ENCODE assay signal across 15 cellular contexts in the genomic region with DNA sequence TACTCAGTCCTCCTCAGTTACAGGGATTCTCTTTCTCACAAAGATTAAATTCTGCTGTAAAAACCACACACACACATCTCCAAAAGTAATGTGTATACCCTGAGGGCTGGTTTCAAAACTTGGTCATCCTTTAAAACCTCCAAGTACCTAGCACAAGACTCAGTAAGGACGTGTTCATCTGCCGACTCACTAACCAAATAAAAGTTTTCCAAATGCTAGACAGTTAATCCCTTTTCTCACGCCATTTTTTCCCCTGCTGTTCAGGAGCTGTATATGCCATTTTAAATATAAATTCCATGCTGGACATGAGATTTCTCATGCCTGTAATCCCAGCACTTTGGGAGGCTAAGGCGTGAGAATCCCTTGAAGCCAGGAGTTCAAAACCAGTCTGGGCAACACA. TPM values are rescaled to one million over a fixed set of nuclear protein-coding genes. Genes with fewer than 3 reads are reported as not detected.
A peak's percentile ranks its signal among the peaks of the same experiment; 100 is the strongest.
DNase-seq lines count a peak whose midpoint lies in the region; ATAC-seq and TF ChIP-seq lines count a peak whose summit lies in the region.
"Had no signal": no experiment of that assay in that cellular context is flagged by ENCODE, and none has a peak within 500 bp of the region (broad histone marks: within the 10 kb centered on the region; RNA-seq: fewer than 3 reads in every experiment).

No MANE protein-coding gene starts in this region.

- peak; percentile 11 for TF ChIP-seq CTCF in cardiac fibroblast (IDR thresholded peaks at IDR 0.05; ENCODE audit: low read depth, low read length)
- TF ChIP-seq CTCF in osteoblast (IDR thresholded peaks at IDR 0.05; ENCODE audit: extremely low read depth, low read depth, low read length): peak; percentile 37
- no peak for TF ChIP-seq CTCF in CD8-positive, alpha-beta T cell (IDR thresholded peaks at IDR 0.05)
- no peak for TF ChIP-seq CTCF in WERI-Rb-1 (IDR thresholded peaks at IDR 0.05; ENCODE audit: low read depth, low read length)

- DNase-seq in Daoy (ENCODE audit: low read depth) (peak; percentile 78), MG63 (peak; percentile 33), cardiac fibroblast (ENCODE audit: low read depth in 2 of 2) (peak; percentile 19 to 69), osteoblast (ENCODE audit: insufficient read length, low spot score, missing footprints) (no peak), NCI-H510A treated with DMSO at 0.1 percent for 48 hours (lab: John Stamatoyannopoulos, UW) (no peak), WERI-Rb-1 (no peak)
- no peak for DNase-seq in CD8-positive, alpha-beta T cell
- no peak for DNase-seq in stimulated activated CD4-positive, alpha-beta T cell treated with anti-CD3 and anti-CD28 coated beads, Interleukin-4, amount 100 ng/mL, for 24 hours
- DNase-seq: activated T-cell treated with anti-CD3 and anti-CD28 coated beads, Interleukin-2, amount 50 U/mL, for 24 hours; body of pancreas; NCI-H1105 treated with DMSO at 0.1 percent for 48 hours; NCI-H774; right cardiac atrium had no signal

- H3K79me2 ChIP-seq in osteoblast (ENCODE audit: insufficient read depth, low read length): peaks cover 5% of the 10 kb centered on the region

- intact Hi-C loops in CD8-positive, alpha-beta T cell (cut with DNase I, micrococcal nuclease): no loop called here

- H3K4me1 ChIP-seq in osteoblast (ENCODE audit: insufficient read depth, low read length): peaks cover 3% of the 10 kb centered on the region
- H3K4me1 ChIP-seq in CD8-positive, alpha-beta T cell (ENCODE audit: insufficient read depth, low read length): peaks cover 9% of the 10 kb centered on the region
- H3K4me1 ChIP-seq: body of pancreas had no signal

- POLR2A ChIA-PET in CD8-positive, alpha-beta T cell (lab: Charles Lee): interaction anchor here (0.5 kb wide), 1 partner anchor 303 kb away, joined by 4 read pairs; no protein-coding TSS in a partner anchor

- H3K27ac ChIP-seq in osteoblast (ENCODE audit: low read depth, low read length) (peak overlapping the region; percentile 32), WERI-Rb-1 (no peak overlapping the region)
- H3K27ac ChIP-seq in CD8-positive, alpha-beta T cell (ENCODE audit: low read depth, low read length): no peak overlapping the region
- H3K27ac ChIP-seq: body of pancreas, HL-60 had no signal

- ATAC-seq in CD8-positive, alpha-beta T cell: no peak
- ATAC-seq: body of pancreas, right cardiac atrium, SK-N-SH treated with all-trans-retinoic acid at 6 μM for 48 hours had no signal

- H3K4me1 Mint-ChIP-seq in CD8-positive, alpha-beta T cell (ENCODE audit: low read depth): peaks cover 17% of the 10 kb centered on the region

- H3K27me3 Mint-ChIP-seq in CD8-positive, alpha-beta T cell (ENCODE audit: low read depth): no peaks in the 10 kb centered on the region
- H3K27me3 Mint-ChIP-seq: activated T-cell treated with anti-CD3 and anti-CD28 coated beads, Interleukin-2, amount 50 U/mL, for 24 hours had no signal

- peaks cover 9% of the 10 kb centered on the region for H3K36me3 Mint-ChIP-seq in CD8-positive, alpha-beta T cell

- no peak overlapping the region for H3K4me3 ChIP-seq in MG63
- H3K4me3 ChIP-seq in cardiac fibroblast (replicated peaks in 1 of 2; ENCODE audit: low read depth in 2 of 2, low read length in 2 of 2): no peak overlapping the region
- H3K4me3 ChIP-seq in osteoblast (ENCODE audit: insufficient read depth, low read length): no peak overlapping the region
- H3K4me3 ChIP-seq in CD8-positive, alpha-beta T cell (ENCODE audit: low read depth, low read length): no peak overlapping the region
- H3K4me3 ChIP-seq in WERI-Rb-1 (ENCODE audit: low read depth, low read length): no peak overlapping the region
- H3K4me3 ChIP-seq: body of pancreas had no signal

- H4K20me1 ChIP-seq in osteoblast (ENCODE audit: insufficient read depth, low read length): no peaks in the 10 kb centered on the region

- H3K36me3 ChIP-seq in MG63 (no peaks in the 10 kb centered on the region; the same call in 1 of the 2 replicates), osteoblast (ENCODE audit: insufficient read depth, low read length) (no peaks in the 10 kb centered on the region), WERI-Rb-1 (no peaks in the 10 kb centered on the region)
- H3K36me3 ChIP-seq in CD8-positive, alpha-beta T cell (ENCODE audit: insufficient read depth, low read length): no peaks in the 10 kb centered on the region

- no peaks in the 10 kb centered on the region for H3K9me3 ChIP-seq in MG63
- no peaks in the 10 kb centered on the region for H3K9me3 ChIP-seq in osteoblast (ENCODE audit: low read depth, low read length)
- H3K9me3 ChIP-seq in CD8-positive, alpha-beta T cell (ENCODE audit: low read length): no peaks in the 10 kb centered on the region
- no peaks in the 10 kb centered on the region for H3K9me3 ChIP-seq in WERI-Rb-1 (ENCODE audit: severe bottlenecking)
- H3K9me3 ChIP-seq: body of pancreas had no signal

- H3K27me3 ChIP-seq in MG63 (no peaks in the 10 kb centered on the region), osteoblast (ENCODE audit: insufficient read depth, low read length) (no peaks in the 10 kb centered on the region), WERI-Rb-1 (ENCODE audit: insufficient read depth, low read depth, severe bottlenecking) (no peaks in the 10 kb centered on the region)
- no peaks in the 10 kb centered on the region for H3K27me3 ChIP-seq in CD8-positive, alpha-beta T cell (ENCODE audit: insufficient read depth, low read length)
- H3K27me3 ChIP-seq: body of pancreas had no signal

- H3K4me2 ChIP-seq in osteoblast (ENCODE audit: insufficient read depth, low read length): no peak overlapping the region

- H2AFZ ChIP-seq in osteoblast (ENCODE audit: low read length): no peak overlapping the region

- H3K4me3 Mint-ChIP-seq in CD8-positive, alpha-beta T cell: no peak overlapping the region
- H3K4me3 Mint-ChIP-seq: activated T-cell treated with anti-CD3 and anti-CD28 coated beads, Interleukin-2, amount 50 U/mL, for 24 hours had no signal

- no peak overlapping the region for H3K27ac Mint-ChIP-seq in CD8-positive, alpha-beta T cell
- H3K27ac Mint-ChIP-seq: activated T-cell treated with anti-CD3 and anti-CD28 coated beads, Interleukin-2, amount 50 U/mL, for 24 hours had no signal

- no peaks in the 10 kb centered on the region for H3K9me3 Mint-ChIP-seq in CD8-positive, alpha-beta T cell
- H3K9me3 Mint-ChIP-seq: activated T-cell treated with anti-CD3 and anti-CD28 coated beads, Interleukin-2, amount 50 U/mL, for 24 hours had no signal

- CTCF ChIA-PET in CD8-positive, alpha-beta T cell (lab: Charles Lee): interaction anchor here (1.0 kb wide), 1 partner anchor 123 kb away, joined by 3 read pairs; no protein-coding TSS in a partner anchor

RNA-seq across cellular contexts. Expression of gene SAT1, which starts 3.9 kb away (rescaled TPM):
- total RNA-seq in Daoy (2014; rRNA removed; shearing (Covaris generic)): 56.4 and 65.9 TPM in 2 replicates
- 62.1 and 85.3 TPM in 2 replicates for total RNA-seq in MG63 (2014; rRNA removed; shearing (Covaris generic); ENCODE audit: low replicate concordance)
- total RNA-seq in osteoblast: 81.9 and 96.6 TPM in 2 replicates
- 100 to 1,000 TPM; 270 to 285 TPM for total RNA-seq in CD8-positive, alpha-beta T cell

RNA-seq across cellular contexts. Expression of gene ACOT9, which starts 35.9 kb away (rescaled TPM):
- total RNA-seq in Daoy (2014; rRNA removed; shearing (Covaris generic)): 75.4 and 85.5 TPM in 2 replicates
- 70.9 and 80.9 TPM in 2 replicates for total RNA-seq in MG63 (2014; rRNA removed; shearing (Covaris generic); ENCODE audit: low replicate concordance)
- total RNA-seq in osteoblast: 53.6 and 71.6 TPM in 2 replicates
- total RNA-seq in CD8-positive, alpha-beta T cell: 10 to 100 TPM; 19.3 to 21.3 TPM

Comparison
In these comparisons a context has a peak if more than half of its experiments do, and no peak if none do; other contexts are left out.
1. DNase-seq: peak in Daoy (single experiment), MG63 (single experiment) and cardiac fibroblast (2 of 2); none in osteoblast (single experiment), CD8-positive, alpha-beta T cell (0 of 7), stimulated activated CD4-positive, alpha-beta T cell treated with anti-CD3 and anti-CD28 coated beads, Interleukin-4, amount 100 ng/mL, for 24 hours (single experiment), NCI-H510A treated with DMSO at 0.1 percent for 48 hours (single experiment) and WERI-Rb-1 (single experiment).
2. CTCF ChIP-seq: peak in cardiac fibroblast (single experiment) and osteoblast (single experiment); none in CD8-positive, alpha-beta T cell (single experiment) and WERI-Rb-1 (single experiment).